8 cellular contexts compared by ENCODE assay signal in genomic region chr1:174022976-174023277, GRCh38. TPM values are rescaled to one million over a fixed set of nuclear protein-coding genes. Genes with fewer than 3 reads are reported as not detected.
A peak's percentile ranks its signal among the peaks of the same experiment; 100 is the strongest.
DNase-seq lines count a peak whose midpoint lies in the region; ATAC-seq and TF ChIP-seq lines count a peak whose summit lies in the region.

No MANE protein-coding gene starts in this region.

- no peaks in the 10 kb centered on the region for H3K27me3 ChIP-seq in BLaER1
- no peaks in the 10 kb centered on the region for H3K27me3 ChIP-seq in MM.1S (replicated peaks; ENCODE audit: insufficient read depth, low read length)
- H3K27me3 ChIP-seq in ectodermal cell (ENCODE audit: control insufficient read depth, insufficient read depth, low read length, poor library complexity, severe bottlenecking), result no peaks in the 10 kb centered on the region
- no peaks in the 10 kb centered on the region for H3K27me3 ChIP-seq in neural progenitor cell

- H3K27me3 Mint-ChIP-seq in neural progenitor cell (ENCODE audit: insufficient read depth, low read depth), result peaks cover 3% of the 10 kb centered on the region

- H3K4me3 ChIP-seq in BLaER1, result peak overlapping the region; percentile 94
- peak overlapping the region; percentile 72 for H3K4me3 ChIP-seq in MM.1S (ENCODE audit: low read length)
- peak overlapping the region; percentile 95 for H3K4me3 ChIP-seq in ectodermal cell (ENCODE audit: insufficient read depth, low read depth, low read length)
- H3K4me3 ChIP-seq in neural progenitor cell, result peak overlapping the region; percentile 90

- WGBS in ectodermal cell, 2 experiments, result 37 to 42% methylated on average over 2 to 3 of the region's 4 CpGs

- peak overlapping the region; percentile 98 for H3K4me2 ChIP-seq in BLaER1
- peak overlapping the region; percentile 91 for H3K4me2 ChIP-seq in MM.1S (ENCODE audit: low read depth, low read length)
- H3K4me2 ChIP-seq in neural progenitor cell, result peak overlapping the region; percentile 96

- H3K4me1 Mint-ChIP-seq in neural progenitor cell, result peaks cover 41% of the 10 kb centered on the region

- H2AFZ ChIP-seq in MM.1S (ENCODE audit: low read length), result peak overlapping the region; percentile 82
- peak overlapping the region; percentile 68 for H2AFZ ChIP-seq in neural progenitor cell (replicated peaks)

- DNase-seq in MM.1S (no peak), neural progenitor cell (ENCODE audit: low spot score) (no peak), MV-4-11 (lab: John Stamatoyannopoulos, UW) (no peak), SHP77 (lab: John Stamatoyannopoulos, UW) (no peak), middle frontal gyrus (ENCODE audit: extremely low spot score, low spot score) (no peak)

- H3F3A ChIP-seq in MM.1S (ENCODE audit: insufficient read depth, low read length) (peaks cover 12% of the 10 kb centered on the region; the same call in 1 of the 2 replicates), neural progenitor cell (ENCODE audit: low read depth) (peaks cover 30% of the 10 kb centered on the region)

- H3K4me3 Mint-ChIP-seq in neural progenitor cell, result peak overlapping the region; percentile 95

- H3K79me2 ChIP-seq in MM.1S (ENCODE audit: low read length) (peaks cover 43% of the 10 kb centered on the region), neural progenitor cell (ENCODE audit: low read depth) (peaks cover 43% of the 10 kb centered on the region)

- H3K27ac Mint-ChIP-seq in neural progenitor cell, result peak overlapping the region; percentile 99

- H3K9ac ChIP-seq in BLaER1 (peak overlapping the region; percentile 98), MM.1S (ENCODE audit: low read length) (peak overlapping the region; percentile 86), neural progenitor cell (no peak overlapping the region)

- no peaks in the 10 kb centered on the region for H3K36me3 ChIP-seq in BLaER1
- H3K36me3 ChIP-seq in MM.1S (replicated peaks; ENCODE audit: insufficient read depth, low read length), result peaks cover 3% of the 10 kb centered on the region; the same call in 1 of the 2 replicates
- H3K36me3 ChIP-seq in ectodermal cell (ENCODE audit: control insufficient read depth, insufficient read depth, low read length), result no peaks in the 10 kb centered on the region
- no peaks in the 10 kb centered on the region for H3K36me3 ChIP-seq in neural progenitor cell

- H4K20me1 ChIP-seq in BLaER1 (peaks cover 41% of the 10 kb centered on the region), MM.1S (ENCODE audit: insufficient read depth, low read length) (peaks cover 33% of the 10 kb centered on the region), neural progenitor cell (ENCODE audit: low read depth) (peaks cover 38% of the 10 kb centered on the region)

- TF ChIP-seq CTCF in MM.1S (IDR thresholded peaks at IDR 0.05; ENCODE audit: low read length) (no peak), neural progenitor cell (IDR thresholded peaks at IDR 0.05) (no peak)

- H3K9me2 ChIP-seq in MM.1S (replicated peaks; ENCODE audit: insufficient read depth, low read length), result no peaks in the 10 kb centered on the region

- H3K9me3 ChIP-seq in BLaER1 (no peaks in the 10 kb centered on the region), MM.1S (replicated peaks; ENCODE audit: insufficient read depth, low read length) (no peaks in the 10 kb centered on the region), ectodermal cell (ENCODE audit: control insufficient read depth, low read length) (no peaks in the 10 kb centered on the region), neural progenitor cell (ENCODE audit: low read depth) (no peaks in the 10 kb centered on the region)

- no peaks in the 10 kb centered on the region for H3K9me3 Mint-ChIP-seq in neural progenitor cell

- H3K27ac ChIP-seq in BLaER1 (peak overlapping the region; percentile 96), MM.1S (ENCODE audit: low read length) (no peak overlapping the region; the same call in 1 of the 2 replicates), ectodermal cell (ENCODE audit: insufficient read depth, low read depth, low read length, poor library complexity, severe bottlenecking) (peak overlapping the region; percentile 98), neural progenitor cell (peak overlapping the region; percentile 96)

- peaks cover 45% of the 10 kb centered on the region for H3K4me1 ChIP-seq in BLaER1
- peaks cover 20% of the 10 kb centered on the region for H3K4me1 ChIP-seq in MM.1S (ENCODE audit: low read length)
- H3K4me1 ChIP-seq in ectodermal cell (ENCODE audit: control insufficient read depth, insufficient read depth, low read length), result peaks cover 16% of the 10 kb centered on the region
- peaks cover 27% of the 10 kb centered on the region for H3K4me1 ChIP-seq in neural progenitor cell

- ATAC-seq in GM19324 (IDR thresholded peaks at IDR 0.05; ENCODE audit: low FRiP score, unreplicated experiment), result no peak

- no peaks in the 10 kb centered on the region for H3K36me3 Mint-ChIP-seq in neural progenitor cell

RNA-seq across cellular contexts. Expression of gene RC3H1, which starts 0.8 kb away (rescaled TPM):
- 14.2 TPM for polyA plus RNA-seq in ectodermal cell (2013, experiment 1 of 4)
- 20.0 TPM for polyA plus RNA-seq in ectodermal cell (2013, experiment 2 of 4)
- 11.9 TPM for polyA plus RNA-seq in ectodermal cell (2013, experiment 3 of 4)
- polyA plus RNA-seq in ectodermal cell (2013, experiment 4 of 4), result 11.5 TPM
- 32.4 and 32.8 TPM in 2 replicates for total RNA-seq in neural progenitor cell (ENCODE audit: low replicate concordance)
